ENCODE assay signal across 2 cellular contexts in genomic region chr13:47298506-47298905, GRCh38.
TF ChIP-seq lines count a peak whose summit lies in the region.

No MANE protein-coding gene starts in this region.

TF ChIP-seq in SK-N-SH, 30 proteins besides CTCF, POLR2A, EP300 and RAD21 (continued from another document):
- TF ChIP-seq FOSL2 (IDR thresholded peaks at IDR 0.05; ENCODE audit: borderline replicate concordance, low read depth) (peak; percentile 14; the same call in 1 of the 2 replicates), NRF1 (IDR thresholded peaks at IDR 0.05; ENCODE audit: low read depth, low read length) (no peak)

TF ChIP-seq in SK-N-SH treated with all-trans-retinoic acid at 6 μM for 48 hours, 23 proteins besides CTCF, POLR2A, EP300 and RAD21 (continued from another document):
- TF ChIP-seq POU6F1 (CRISPR knock-in tag; IDR thresholded peaks at IDR 0.05; ENCODE audit: borderline replicate concordance, low read depth) = no peak
- TF ChIP-seq ZNF565 (CRISPR knock-in tag; conservative IDR thresholded peaks at IDR 0.05; ENCODE audit: low read depth) = no peak
- no peak for TF ChIP-seq OSR1 (CRISPR knock-in tag; IDR thresholded peaks at IDR 0.05)
- no peak for TF ChIP-seq PPARA (CRISPR knock-in tag; IDR thresholded peaks at IDR 0.05; ENCODE audit: borderline replicate concordance)
- no peak for TF ChIP-seq CSRNP3 (CRISPR knock-in tag; IDR thresholded peaks at IDR 0.05)
- TF ChIP-seq TSHZ2 (CRISPR knock-in tag; IDR thresholded peaks at IDR 0.05) = no peak
- TF ChIP-seq ISL1 (CRISPR knock-in tag; IDR thresholded peaks at IDR 0.05) = no peak
- no peak for TF ChIP-seq ZNF8 (CRISPR knock-in tag; IDR thresholded peaks at IDR 0.05)
- TF ChIP-seq BACH2 (CRISPR knock-in tag; IDR thresholded peaks at IDR 0.05; ENCODE audit: borderline replicate concordance) = no peak
- TF ChIP-seq PATZ1 (CRISPR knock-in tag; IDR thresholded peaks at IDR 0.05; ENCODE audit: borderline replicate concordance) = no peak
- TF ChIP-seq TCF4 (CRISPR knock-in tag; IDR thresholded peaks at IDR 0.05; ENCODE audit: borderline replicate concordance) = no peak
- TF ChIP-seq ZFP30 (CRISPR knock-in tag; IDR thresholded peaks at IDR 0.05) = no peak
- TF ChIP-seq TOX (CRISPR knock-in tag; IDR thresholded peaks at IDR 0.05; ENCODE audit: borderline replicate concordance) = no peak
TF ChIP-seq in SK-N-SH treated with all-trans-retinoic acid at 6 μM for 48 hours: peak in this region for 0.
